In genomic region chr14:20454645-20455354, GRCh38 we compare ENCODE assay signal across 8 cellular contexts. TPM values are rescaled to one million over a fixed set of nuclear protein-coding genes. Genes with fewer than 3 reads are reported as not detected.
DNase-seq lines count a peak whose midpoint lies in the region; ATAC-seq and TF ChIP-seq lines count a peak whose summit lies in the region.

Gene APEX1, plus strand, starts transcription at chr14:20455226. Its CDS starts 420 bp downstream, at chr14:20455646.
Gene OSGEP, minus strand, starts transcription at chr14:20454812. Its CDS starts 129 bp downstream, at chr14:20454683.

- DNase-seq in NCI-H1092 treated with DMSO at 0.1 percent for 48 hours (lab: John Stamatoyannopoulos, UW) (peak; percentile 100), SKM-1 (lab: John Stamatoyannopoulos, UW; ENCODE audit: unreplicated experiment) (peak; percentile 73), glomerular visceral epithelial cell (ENCODE audit: extremely low spot score) (peak; percentile 99), omental fat pad (ENCODE audit: low spot score) (peak; percentile 96), testis (peak; percentile 99)

- no peaks in the 10 kb centered on the region for H3K9me3 Mint-ChIP-seq in activated naive CD8-positive, alpha-beta T cell (ENCODE audit: low read depth)

- H3K4me3 Mint-ChIP-seq in activated naive CD8-positive, alpha-beta T cell: peak within 1 kb of the TSS; percentile 30

- peaks cover 6% of the 10 kb centered on the region for H3K36me3 Mint-ChIP-seq in activated naive CD8-positive, alpha-beta T cell

- H3K9me3 ChIP-seq in testis: no peaks in the 10 kb centered on the region

- no peak within 1 kb of the TSS for H3K27ac Mint-ChIP-seq in activated naive CD8-positive, alpha-beta T cell

- no peaks in the 10 kb centered on the region for H3K27me3 Mint-ChIP-seq in activated naive CD8-positive, alpha-beta T cell

- intact Hi-C loops in testis (cut with DNase I; ENCODE audit: low total_unique reads): loop anchor here (10.0 kb wide), 1 partner anchor 110 kb away; the partner anchor contains the start of gene PARP2

- ATAC-seq in HG02610 (IDR thresholded peaks at IDR 0.05; ENCODE audit: unreplicated experiment) (peak; percentile 83), omental fat pad (ENCODE audit: low FRiP score) (peak; percentile 87)

- TF ChIP-seq CTCF in omental fat pad (IDR thresholded peaks at IDR 0.05) (no peak), testis (IDR thresholded peaks at IDR 0.05) (no peak)

- peak within 1 kb of the TSS; percentile 84 to 91 for H3K27ac ChIP-seq in testis

- WGBS in testis, 2 donors: 0 to 1% methylated on average over 43 to 44 of the region's 44 CpGs

- H3K4me1 Mint-ChIP-seq in activated naive CD8-positive, alpha-beta T cell (ENCODE audit: low read depth): peaks cover 37% of the 10 kb centered on the region

- H3K4me3 ChIP-seq in GM08714 (ENCODE audit: low read length) (peak within 1 kb of the TSS; percentile 74), testis (peak within 1 kb of the TSS; percentile 69 to 89)

- H3K27me3 ChIP-seq in testis: no peaks in the 10 kb centered on the region

- peaks cover 14% of the 10 kb centered on the region for H3K4me1 ChIP-seq in testis

- H3K36me3 ChIP-seq in testis (ENCODE audit: low read depth, missing control alignments): no peaks in the 10 kb centered on the region

- peak; percentile 19 for TF ChIP-seq POLR2A in testis (IDR thresholded peaks at IDR 0.05)

RNA-seq across cellular contexts. Expression of gene APEX1, which starts in this region (rescaled TPM):
- total RNA-seq in omental fat pad (100 to 1,000 TPM; 110 to 146 (median 131) TPM), testis (10 to 100 TPM; 56.7 to 76.2 TPM)
- 67.8 TPM for polyA plus RNA-seq in testis (ENCODE audit: insufficient read depth, low read depth, low replicate concordance)

RNA-seq across cellular contexts. Expression of gene OSGEP, which starts in this region (rescaled TPM):
- total RNA-seq in omental fat pad (10 to 100 TPM; 30.9 to 55.1 (median 53.4) TPM), testis (10 to 100 TPM; 47.2 to 58.8 TPM)
- polyA plus RNA-seq in testis (ENCODE audit: insufficient read depth, low read depth, low replicate concordance): 19.9 TPM

Comparison
In these comparisons a context has a peak if more than half of its experiments do, and no peak if none do; other contexts are left out.
1. Peak in every context shown above with its lines: DNase-seq, ATAC-seq, H3K4me3 ChIP-seq and H3K27ac ChIP-seq.